ENCODE assay signal across 1 cellular context in genomic region chr7:36367561-36367889, GRCh38.
A peak's percentile ranks its signal among the peaks of the same experiment; 100 is the strongest.
TF ChIP-seq lines count a peak whose summit lies in the region.

No MANE protein-coding gene starts in this region.

TF ChIP-seq in K562, 482 proteins besides CTCF, POLR2A, EP300 and RAD21 (continued from another document):
- TF ChIP-seq, protein P1, sequence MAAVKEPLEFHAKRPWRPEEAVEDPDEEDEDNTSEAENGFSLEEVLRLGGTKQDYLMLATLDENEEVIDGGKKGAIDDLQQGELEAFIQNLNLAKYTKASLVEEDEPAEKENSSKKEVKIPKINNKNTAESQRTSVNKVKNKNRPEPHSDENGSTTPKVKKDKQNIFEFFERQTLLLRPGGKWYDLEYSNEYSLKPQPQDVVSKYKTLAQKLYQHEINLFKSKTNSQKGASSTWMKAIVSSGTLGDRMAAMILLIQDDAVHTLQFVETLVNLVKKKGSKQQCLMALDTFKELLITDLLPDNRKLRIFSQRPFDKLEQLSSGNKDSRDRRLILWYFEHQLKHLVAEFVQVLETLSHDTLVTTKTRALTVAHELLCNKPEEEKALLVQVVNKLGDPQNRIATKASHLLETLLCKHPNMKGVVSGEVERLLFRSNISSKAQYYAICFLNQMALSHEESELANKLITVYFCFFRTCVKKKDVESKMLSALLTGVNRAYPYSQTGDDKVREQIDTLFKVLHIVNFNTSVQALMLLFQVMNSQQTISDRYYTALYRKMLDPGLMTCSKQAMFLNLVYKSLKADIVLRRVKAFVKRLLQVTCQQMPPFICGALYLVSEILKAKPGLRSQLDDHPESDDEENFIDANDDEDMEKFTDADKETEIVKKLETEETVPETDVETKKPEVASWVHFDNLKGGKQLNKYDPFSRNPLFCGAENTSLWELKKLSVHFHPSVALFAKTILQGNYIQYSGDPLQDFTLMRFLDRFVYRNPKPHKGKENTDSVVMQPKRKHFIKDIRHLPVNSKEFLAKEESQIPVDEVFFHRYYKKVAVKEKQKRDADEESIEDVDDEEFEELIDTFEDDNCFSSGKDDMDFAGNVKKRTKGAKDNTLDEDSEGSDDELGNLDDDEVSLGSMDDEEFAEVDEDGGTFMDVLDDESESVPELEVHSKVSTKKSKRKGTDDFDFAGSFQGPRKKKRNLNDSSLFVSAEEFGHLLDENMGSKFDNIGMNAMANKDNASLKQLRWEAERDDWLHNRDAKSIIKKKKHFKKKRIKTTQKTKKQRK (IDR thresholded peaks at IDR 0.05; ENCODE audit: borderline replicate concordance, low read depth, low read length) = no peak
- 0 out of 2 replicates have a peak, but pooled peaks have one; percentile 20 for TF ChIP-seq SP1 (CRISPR knock-in tag; IDR thresholded peaks at IDR 0.05)
- TF ChIP-seq CCAR2 (IDR thresholded peaks at IDR 0.05; ENCODE audit: low read depth, low read length) = no peak
- peak; percentile 78 for TF ChIP-seq CEBPB (tag; IDR thresholded peaks at IDR 0.05)
